20 cellular contexts compared by ENCODE assay signal in genomic region chr3:194079702-194080172, GRCh38. TPM values are rescaled to one million over a fixed set of nuclear protein-coding genes. Genes with fewer than 3 reads are reported as not detected.
"Had no signal": no experiment of that assay in that cellular context is flagged by ENCODE, and none has a peak within 500 bp of the region (broad histone marks: within the 10 kb centered on the region; RNA-seq: fewer than 3 reads in every experiment).

No MANE protein-coding gene starts in this region.

- DNase-seq: activated CD4-positive, alpha-beta memory T cell treated with anti-CD3 and anti-CD28 coated beads for 36 hours; activated CD4-positive, alpha-beta T cell treated with anti-CD3 and anti-CD28 coated beads for 48 hours; activated effector memory CD4-positive, alpha-beta T cell treated with Interleukin-2 at 50 U/mL for 16 hours; activated naive CD4-positive, alpha-beta T cell treated with anti-CD3 and anti-CD28 coated beads for 36 hours; activated naive CD8-positive, alpha-beta T cell treated with anti-CD3 and anti-CD28 coated beads, Interleukin-2, amount 10 ng/mL, durations not matched to agents 7 days and 5 days; activated T-cell treated with anti-CD3 and anti-CD28 coated beads, Interleukin-2, amount 50 U/mL, for 48 hours; amniotic stem cell; colonic mucosa; left cardiac atrium; stimulated activated CD4-positive, alpha-beta T cell treated with anti-CD3 and anti-CD28 coated beads, Interleukin-2, amount 100 ng/mL, for 48 hours; stimulated activated CD8-positive, alpha-beta memory T cell treated with anti-CD3 and anti-CD28 coated beads, Interleukin-4, amount 100 ng/mL, for 48 hours; stimulated activated naive B cell treated with anti-CD40 and anti-IgM and Interleukin-4, amounts not matched to agents 10 μg/mL and 1 μg/mL and 100 μg/mL, for 72 hours; T1000; transverse colon; uterus had no signal

- ATAC-seq: gastroesophageal sphincter; left cardiac atrium; stimulated activated naive B cell treated with anti-CD40 and anti-IgM and Interleukin-4, amounts not matched to agents 10 μg/mL and 1 μg/mL and 100 μg/mL, for 72 hours had no signal

- H3K36me3 ChIP-seq: colonic mucosa, gastroesophageal sphincter, transverse colon, uterus had no signal

- H3K9me3 Mint-ChIP-seq: activated CD4-positive, alpha-beta memory T cell treated with anti-CD3 and anti-CD28 coated beads for 36 hours; activated naive CD4-positive, alpha-beta T cell treated with anti-CD3 and anti-CD28 coated beads for 36 hours; activated naive CD8-positive, alpha-beta T cell treated with anti-CD3 and anti-CD28 coated beads, Interleukin-2, amount 10 ng/mL, durations not matched to agents 7 days and 5 days; memory B cell; stimulated activated naive B cell treated with anti-CD40 and anti-IgM and Interleukin-4, amounts not matched to agents 10 μg/mL and 1 μg/mL and 100 μg/mL, for 72 hours had no signal

- H3K4me1 ChIP-seq: uterus had no signal

- H3K4me3 ChIP-seq: colonic mucosa, gastroesophageal sphincter, transverse colon, uterus had no signal

- H3K9me3 ChIP-seq: colonic mucosa, gastroesophageal sphincter, transverse colon, uterus had no signal

- H3K27me3 ChIP-seq: colonic mucosa, gastroesophageal sphincter, transverse colon, uterus had no signal

- H3K27ac Mint-ChIP-seq: activated CD4-positive, alpha-beta memory T cell treated with anti-CD3 and anti-CD28 coated beads for 36 hours; activated naive CD4-positive, alpha-beta T cell treated with anti-CD3 and anti-CD28 coated beads for 36 hours; activated naive CD8-positive, alpha-beta T cell treated with anti-CD3 and anti-CD28 coated beads, Interleukin-2, amount 10 ng/mL, durations not matched to agents 7 days and 5 days; memory B cell; stimulated activated naive B cell treated with anti-CD40 and anti-IgM and Interleukin-4, amounts not matched to agents 10 μg/mL and 1 μg/mL and 100 μg/mL, for 72 hours had no signal

- H3K4me3 Mint-ChIP-seq: activated CD4-positive, alpha-beta memory T cell treated with anti-CD3 and anti-CD28 coated beads for 36 hours; activated naive CD4-positive, alpha-beta T cell treated with anti-CD3 and anti-CD28 coated beads for 36 hours; activated naive CD8-positive, alpha-beta T cell treated with anti-CD3 and anti-CD28 coated beads, Interleukin-2, amount 10 ng/mL, durations not matched to agents 7 days and 5 days; memory B cell; stimulated activated naive B cell treated with anti-CD40 and anti-IgM and Interleukin-4, amounts not matched to agents 10 μg/mL and 1 μg/mL and 100 μg/mL, for 72 hours had no signal

- FAIRE-seq: bronchial epithelial cell, islet of Langerhans had no signal

- H3K36me3 Mint-ChIP-seq: activated CD4-positive, alpha-beta memory T cell treated with anti-CD3 and anti-CD28 coated beads for 36 hours; activated naive CD8-positive, alpha-beta T cell treated with anti-CD3 and anti-CD28 coated beads, Interleukin-2, amount 10 ng/mL, durations not matched to agents 7 days and 5 days; memory B cell; stimulated activated naive B cell treated with anti-CD40 and anti-IgM and Interleukin-4, amounts not matched to agents 10 μg/mL and 1 μg/mL and 100 μg/mL, for 72 hours had no signal

- H3K27ac ChIP-seq: epithelial cell of prostate, gastroesophageal sphincter, uterus had no signal

RNA-seq across cellular contexts. Expression of gene HES1, which starts 56.2 kb away (rescaled TPM):
- total RNA-seq: activated naive CD8-positive, alpha-beta T cell treated with anti-CD3 and anti-CD28 coated beads, Interleukin-2, amount 10 ng/mL, durations not matched to agents 7 days and 5 days had no signal
